In genomic region chr1:244800821-244801220, GRCh38 we compare ENCODE assay signal across 10 cellular contexts.
"Had no signal": no experiment of that assay in that cellular context is flagged by ENCODE, and none has a peak within 500 bp of the region (broad histone marks: within the 10 kb centered on the region; RNA-seq: fewer than 3 reads in every experiment).

No MANE protein-coding gene starts in this region.

- H3K36me3 ChIP-seq: left ventricle myocardium inferior, pancreas had no signal

- H3K27me3 Mint-ChIP-seq: brain had no signal

- DNase-seq: activated CD4-positive, CD25-positive, alpha-beta regulatory T cell treated with anti-CD3 and anti-CD28 coated beads, Interleukin-2, amount 50 U/mL, for 72 hours; left ventricle myocardium inferior; T1000 had no signal

- H3K4me1 Mint-ChIP-seq: brain had no signal

- H3K4me1 ChIP-seq: left ventricle myocardium inferior, pancreas had no signal

- H3K9me3 Mint-ChIP-seq: activated naive CD8-positive, alpha-beta T cell treated with anti-CD3 and anti-CD28 coated beads, Interleukin-2, amount 10 ng/mL, durations not matched to agents 7 days and 5 days; activated T-cell treated with anti-CD3 and anti-CD28 coated beads, Interleukin-2, amount 50 U/mL, for 72 hours; brain; dendritic cell treated with granulocyte-macrophage colony-stimulating factor and Interleukin-4, amounts not matched to agents 40 ng/mL and 50 ng/mL, for 4 days; naive thymus-derived CD8-positive, alpha-beta T cell; stimulated activated effector memory CD8-positive, alpha-beta T cell treated with anti-CD3 and anti-CD28 coated beads, Interleukin-12 subunit alpha, Interleukin-12 subunit beta, amount 100 ng/mL, for 72 hours had no signal

- H3K27me3 ChIP-seq: pancreas had no signal

- H3K27ac ChIP-seq: left ventricle myocardium inferior, pancreas had no signal

- H3K4me3 Mint-ChIP-seq: activated T-cell treated with anti-CD3 and anti-CD28 coated beads, Interleukin-2, amount 50 U/mL, for 72 hours; brain; dendritic cell treated with granulocyte-macrophage colony-stimulating factor and Interleukin-4, amounts not matched to agents 40 ng/mL and 50 ng/mL, for 4 days; stimulated activated effector memory CD8-positive, alpha-beta T cell treated with anti-CD3 and anti-CD28 coated beads, Interleukin-12 subunit alpha, Interleukin-12 subunit beta, amount 100 ng/mL, for 72 hours had no signal

- H3K9me3 ChIP-seq: left ventricle myocardium inferior, pancreas had no signal

- H3K36me3 Mint-ChIP-seq: activated naive CD8-positive, alpha-beta T cell treated with anti-CD3 and anti-CD28 coated beads, Interleukin-2, amount 10 ng/mL, durations not matched to agents 7 days and 5 days; brain; naive thymus-derived CD8-positive, alpha-beta T cell; stimulated activated effector memory CD8-positive, alpha-beta T cell treated with anti-CD3 and anti-CD28 coated beads, Interleukin-12 subunit alpha, Interleukin-12 subunit beta, amount 100 ng/mL, for 72 hours had no signal

- H3K27ac Mint-ChIP-seq: activated naive CD8-positive, alpha-beta T cell treated with anti-CD3 and anti-CD28 coated beads, Interleukin-2, amount 10 ng/mL, durations not matched to agents 7 days and 5 days; activated T-cell treated with anti-CD3 and anti-CD28 coated beads, Interleukin-2, amount 50 U/mL, for 72 hours; brain; dendritic cell treated with granulocyte-macrophage colony-stimulating factor and Interleukin-4, amounts not matched to agents 40 ng/mL and 50 ng/mL, for 4 days; stimulated activated effector memory CD8-positive, alpha-beta T cell treated with anti-CD3 and anti-CD28 coated beads, Interleukin-12 subunit alpha, Interleukin-12 subunit beta, amount 100 ng/mL, for 72 hours had no signal

- H3K4me3 ChIP-seq: left ventricle myocardium inferior, pancreas had no signal
